Comparison of ENCODE assay signal across 10 cellular contexts in the genomic region with DNA sequence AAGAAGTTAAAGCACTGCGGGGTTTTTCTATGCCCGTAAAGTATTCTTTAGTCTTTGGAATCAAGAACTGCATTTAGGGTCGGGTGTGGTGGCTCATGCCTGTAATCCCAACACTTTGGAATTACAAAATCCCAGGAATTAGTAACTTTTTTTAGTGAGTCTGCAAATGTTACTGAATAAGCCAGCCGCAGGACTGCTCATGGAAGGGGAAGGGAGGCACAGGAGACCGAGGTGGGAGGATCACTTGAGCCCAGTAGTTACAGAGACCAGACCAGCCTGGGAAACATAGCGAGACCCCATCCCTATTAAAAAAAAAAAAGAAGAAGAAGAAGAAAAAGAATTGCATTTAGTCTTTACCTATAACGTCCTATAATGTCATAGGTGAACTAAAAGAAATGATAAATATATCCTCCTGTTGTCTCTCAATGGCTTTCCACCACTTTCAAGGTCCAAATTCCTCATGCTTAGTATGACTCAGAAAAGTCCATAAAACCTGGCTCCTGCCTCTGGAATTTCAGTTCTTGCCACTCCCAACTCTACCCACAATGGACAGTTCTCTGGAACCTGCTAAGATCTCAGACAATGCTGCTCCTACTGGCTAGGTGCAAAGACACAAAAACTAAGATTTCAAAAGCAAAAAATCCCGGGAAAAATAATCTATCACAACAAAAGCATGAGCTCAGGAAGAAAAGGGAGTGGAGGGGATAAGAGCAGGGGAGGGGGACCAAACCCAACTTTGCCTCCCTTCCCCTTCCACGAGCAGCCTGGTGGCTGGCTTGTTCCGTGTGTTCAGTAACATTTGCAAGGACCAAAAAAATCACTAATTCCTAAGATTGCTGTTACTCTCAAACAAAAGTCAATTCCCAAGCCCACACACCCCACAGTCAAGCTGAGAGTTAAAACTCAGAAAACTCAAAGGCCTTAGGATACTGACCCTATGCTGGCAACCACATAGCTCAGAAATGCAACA. TPM values are rescaled to one million over a fixed set of nuclear protein-coding genes. Genes with fewer than 3 reads are reported as not detected.
DNase-seq lines count a peak whose midpoint lies in the region; ATAC-seq and TF ChIP-seq lines count a peak whose summit lies in the region.
"Had no signal": no experiment of that assay in that cellular context is flagged by ENCODE, and none has a peak within 500 bp of the region (broad histone marks: within the 10 kb centered on the region; RNA-seq: fewer than 3 reads in every experiment).

No MANE protein-coding gene starts in this region.

- TF ChIP-seq CTCF in OCI-LY1 (IDR thresholded peaks at IDR 0.05; ENCODE audit: low read length) (no peak), epithelial cell of proximal tubule (conservative IDR thresholded peaks at IDR 0.05; ENCODE audit: low read depth, low read length) (peak; percentile 43), osteocyte (IDR thresholded peaks at IDR 0.05) (no peak)

- H3K27ac ChIP-seq in OCI-LY1 (ENCODE audit: low read depth, low read length, poor library complexity, severe bottlenecking) = peak overlapping the region; percentile 89
- H3K27ac ChIP-seq: left ventricle myocardium inferior had no signal

- H3K9me3 Mint-ChIP-seq in osteocyte (ENCODE audit: unreplicated experiment) = no peaks in the 10 kb centered on the region
- no peaks in the 10 kb centered on the region for H3K9me3 Mint-ChIP-seq in activated naive CD8-positive, alpha-beta T cell treated with anti-CD3 and anti-CD28 coated beads for 36 hours

- H3K27me3 Mint-ChIP-seq in osteocyte (ENCODE audit: unreplicated experiment) = no peaks in the 10 kb centered on the region
- H3K27me3 Mint-ChIP-seq in activated naive CD8-positive, alpha-beta T cell treated with anti-CD3 and anti-CD28 coated beads for 36 hours = no peaks in the 10 kb centered on the region
- H3K27me3 Mint-ChIP-seq: activated naive CD8-positive, alpha-beta T cell had no signal

- peaks cover 96% of the 10 kb centered on the region for H3K4me1 ChIP-seq in OCI-LY1 (ENCODE audit: insufficient read depth, low read length, severe bottlenecking)

- peak overlapping the region; percentile 42; the same call in 1 of the 2 replicates for H3K9ac ChIP-seq in OCI-LY1 (ENCODE audit: low read length)

- no peaks in the 10 kb centered on the region for H3K27me3 ChIP-seq in OCI-LY1 (ENCODE audit: insufficient read depth, low read length)

- no peaks in the 10 kb centered on the region for H3K36me3 Mint-ChIP-seq in osteocyte (ENCODE audit: unreplicated experiment)
- peaks cover 10% of the 10 kb centered on the region for H3K36me3 Mint-ChIP-seq in activated naive CD8-positive, alpha-beta T cell treated with anti-CD3 and anti-CD28 coated beads for 36 hours

- ATAC-seq in GM21367 (IDR thresholded peaks at IDR 0.05; ENCODE audit: unreplicated experiment) = no peak

- DNase-seq in ELF-1 (ENCODE audit: low read depth, low spot score) (peak; percentile 46), epithelial cell of proximal tubule (ENCODE audit: low read depth) (peak; percentile 88), osteocyte (ENCODE audit: extremely low spot score, unreplicated experiment) (no peak), NCI-H2227 (lab: John Stamatoyannopoulos, UW; ENCODE audit: unreplicated experiment) (no peak), erythroblast (lab: John Stamatoyannopoulos, UW) (no peak)
- no peak for DNase-seq in activated naive CD8-positive, alpha-beta T cell treated with anti-CD3 and anti-CD28 coated beads for 36 hours
- DNase-seq: left ventricle myocardium inferior had no signal

- H3K9me2 ChIP-seq in OCI-LY1 (ENCODE audit: low read depth, low read length) = no peaks in the 10 kb centered on the region

- H3K4me3 ChIP-seq in OCI-LY1 (ENCODE audit: low read depth, low read length, poor library complexity, severe bottlenecking) = no peak overlapping the region
- H3K4me3 ChIP-seq in epithelial cell of proximal tubule (ENCODE audit: low read depth, low read length) = peak overlapping the region; percentile 27
- H3K4me3 ChIP-seq: left ventricle myocardium inferior had no signal

- H4K20me1 ChIP-seq in OCI-LY1 (ENCODE audit: insufficient read depth, low read length) = no peaks in the 10 kb centered on the region

- H3K4me1 Mint-ChIP-seq in osteocyte (ENCODE audit: unreplicated experiment) = peaks cover 77% of the 10 kb centered on the region
- peaks cover 60% of the 10 kb centered on the region for H3K4me1 Mint-ChIP-seq in activated naive CD8-positive, alpha-beta T cell treated with anti-CD3 and anti-CD28 coated beads for 36 hours

- no peaks in the 10 kb centered on the region for H3K36me3 ChIP-seq in OCI-LY1 (ENCODE audit: insufficient read depth, low read length)
- H3K36me3 ChIP-seq: left ventricle myocardium inferior had no signal

- no peaks in the 10 kb centered on the region for H3K9me3 ChIP-seq in OCI-LY1 (ENCODE audit: low read length)
- H3K9me3 ChIP-seq: left ventricle myocardium inferior had no signal

- H2AFZ ChIP-seq in OCI-LY1 (ENCODE audit: low read length) = no peak overlapping the region

- H3K27ac Mint-ChIP-seq in osteocyte (ENCODE audit: unreplicated experiment) = peak overlapping the region; percentile 12
- no peak overlapping the region for H3K27ac Mint-ChIP-seq in activated naive CD8-positive, alpha-beta T cell treated with anti-CD3 and anti-CD28 coated beads for 36 hours
- H3K27ac Mint-ChIP-seq: activated naive CD8-positive, alpha-beta T cell had no signal

- no peak for TF ChIP-seq POLR2A in erythroblast (IDR thresholded peaks at IDR 0.05; ENCODE audit: low read length)

- H3K4me2 ChIP-seq in OCI-LY1 (ENCODE audit: low read length) = peak overlapping the region; percentile 52

- no peaks in the 10 kb centered on the region for H3F3A ChIP-seq in OCI-LY1 (ENCODE audit: insufficient read depth, low read length)

- no peak overlapping the region for H3K4me3 Mint-ChIP-seq in osteocyte (ENCODE audit: unreplicated experiment)
- no peak overlapping the region for H3K4me3 Mint-ChIP-seq in activated naive CD8-positive, alpha-beta T cell treated with anti-CD3 and anti-CD28 coated beads for 36 hours
- H3K4me3 Mint-ChIP-seq: activated naive CD8-positive, alpha-beta T cell had no signal

- peaks cover 97% of the 10 kb centered on the region for H3K79me2 ChIP-seq in OCI-LY1 (ENCODE audit: insufficient read depth, low read length)

RNA-seq across cellular contexts. Expression of gene B4GALT5, which starts 39.0 kb away (rescaled TPM):
- 27.4 and 28.4 TPM in 2 replicates for total RNA-seq in epithelial cell of proximal tubule
- 45.4 TPM in 2 replicates for total RNA-seq in osteocyte
- total RNA-seq in activated naive CD8-positive, alpha-beta T cell treated with anti-CD3 and anti-CD28 coated beads for 36 hours = 10 to 100 TPM; 22.4 to 23.3 TPM

Comparison
In these comparisons a context has a peak if more than half of its experiments do, and no peak if none do; other contexts are left out.
1. DNase-seq: peak in ELF-1 (single experiment) and epithelial cell of proximal tubule (single experiment); none in osteocyte (single experiment), NCI-H2227 (single experiment), activated naive CD8-positive, alpha-beta T cell treated with anti-CD3 and anti-CD28 coated beads for 36 hours (single experiment) and erythroblast (0 of 2).